In the genomic region with DNA sequence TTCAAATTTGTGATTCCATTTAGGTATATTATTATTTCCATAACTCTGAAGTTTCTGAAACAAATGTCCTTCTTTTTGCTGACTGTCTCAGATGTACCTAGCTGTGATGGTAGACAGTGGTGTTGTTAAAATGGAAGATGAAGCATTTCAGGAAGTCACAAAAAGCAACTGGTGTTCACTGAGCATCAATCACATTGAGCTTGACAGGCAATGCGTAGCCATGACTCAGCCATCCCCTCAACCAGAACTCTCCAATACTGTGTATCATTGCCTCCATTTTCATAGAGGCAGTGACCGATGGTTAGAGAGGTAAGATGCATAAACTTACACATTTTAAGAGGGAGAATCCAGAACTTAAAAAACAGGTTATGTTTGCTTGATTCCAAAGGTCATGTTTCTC, we compare ENCODE assay signal across 21 cellular contexts.
"Had no signal": no experiment of that assay in that cellular context is flagged by ENCODE, and none has a peak within 500 bp of the region (broad histone marks: within the 10 kb centered on the region; RNA-seq: fewer than 3 reads in every experiment).

No MANE protein-coding gene starts in this region.

- H3K27ac ChIP-seq: epithelial cell of prostate, ovary, prostate gland, right atrium auricular region, spleen, upper lobe of left lung had no signal

- H3K4me3 ChIP-seq: ovary, prostate gland, right atrium auricular region, spleen, upper lobe of left lung had no signal

- H3K4me1 ChIP-seq: prostate gland, right atrium auricular region, spleen, upper lobe of left lung had no signal

- H3K36me3 ChIP-seq: ovary, prostate gland, right atrium auricular region, spleen, upper lobe of left lung had no signal

- H3K36me3 Mint-ChIP-seq: activated naive CD4-positive, alpha-beta T cell treated with anti-CD3 and anti-CD28 coated beads, Interleukin-2, amount 50 U/mL, for 24 hours; brain; immature natural killer cell; natural killer cell treated with Interleukin-12 subunit alpha and Interleukin-12 subunit beta and Interleukin-15 and Interleukin-18, amount 100 ng/mL, for 72 hours had no signal

- H3K4me1 Mint-ChIP-seq: activated CD4-positive, alpha-beta T cell treated with anti-CD3 and anti-CD28 coated beads, Interleukin-2, amount 10 ng/mL, durations not matched to agents 7 days and 5 days; activated naive CD4-positive, alpha-beta T cell treated with anti-CD3 and anti-CD28 coated beads, Interleukin-2, amount 50 U/mL, for 24 hours; brain; immature natural killer cell had no signal

- H3K27ac Mint-ChIP-seq: activated CD4-positive, alpha-beta T cell treated with anti-CD3 and anti-CD28 coated beads, Interleukin-2, amount 10 ng/mL, durations not matched to agents 7 days and 5 days; activated CD8-positive, alpha-beta T cell treated with anti-CD3 and anti-CD28 coated beads, Interleukin-2, amount 10 ng/mL, durations not matched to agents 7 days and 5 days; activated naive CD4-positive, alpha-beta T cell treated with anti-CD3 and anti-CD28 coated beads, Interleukin-2, amount 50 U/mL, for 24 hours; activated T-helper 1 cell treated with anti-CD3 and anti-CD28 coated beads, Interleukin-12 subunit alpha, Interleukin-12 subunit beta, Interleukin-2, Interleukin-4 antibody, amounts not matched to agents 30 ng/mL and 10 ng/mL and 1 ng/mL, durations not matched to agents 14 hours and 24 hours and 36 hours; brain; immature natural killer cell; natural killer cell treated with Interleukin-12 subunit alpha and Interleukin-12 subunit beta and Interleukin-15 and Interleukin-18, amount 100 ng/mL, for 72 hours had no signal

- ATAC-seq: activated CD8-positive, alpha-beta T cell treated with anti-CD3 and anti-CD28 coated beads, Interleukin-2, amount 10 ng/mL, durations not matched to agents 7 days and 5 days; left ventricle myocardium superior; natural killer cell treated with Interleukin-12 subunit alpha and Interleukin-12 subunit beta and Interleukin-15 and Interleukin-18, amount 100 ng/mL, for 72 hours had no signal

- H3K27me3 ChIP-seq: ovary, right atrium auricular region, spleen, upper lobe of left lung had no signal

- H3K9me3 ChIP-seq: ovary, prostate gland, right atrium auricular region, spleen, upper lobe of left lung had no signal

- H3K4me3 Mint-ChIP-seq: activated CD4-positive, alpha-beta T cell treated with anti-CD3 and anti-CD28 coated beads, Interleukin-2, amount 10 ng/mL, durations not matched to agents 7 days and 5 days; activated CD8-positive, alpha-beta T cell treated with anti-CD3 and anti-CD28 coated beads, Interleukin-2, amount 10 ng/mL, durations not matched to agents 7 days and 5 days; activated naive CD4-positive, alpha-beta T cell treated with anti-CD3 and anti-CD28 coated beads, Interleukin-2, amount 50 U/mL, for 24 hours; activated T-helper 1 cell treated with anti-CD3 and anti-CD28 coated beads, Interleukin-12 subunit alpha, Interleukin-12 subunit beta, Interleukin-2, Interleukin-4 antibody, amounts not matched to agents 30 ng/mL and 10 ng/mL and 1 ng/mL, durations not matched to agents 14 hours and 24 hours and 36 hours; brain; immature natural killer cell; natural killer cell treated with Interleukin-12 subunit alpha and Interleukin-12 subunit beta and Interleukin-15 and Interleukin-18, amount 100 ng/mL, for 72 hours had no signal

- H3K9me3 Mint-ChIP-seq: activated T-helper 1 cell treated with anti-CD3 and anti-CD28 coated beads, Interleukin-12 subunit alpha, Interleukin-12 subunit beta, Interleukin-2, Interleukin-4 antibody, amounts not matched to agents 30 ng/mL and 10 ng/mL and 1 ng/mL, durations not matched to agents 14 hours and 24 hours and 36 hours had no signal

- DNase-seq: activated CD4-positive, alpha-beta T cell treated with anti-CD3 and anti-CD28 coated beads, Interleukin-2, amount 10 ng/mL, durations not matched to agents 7 days and 5 days; activated CD8-positive, alpha-beta T cell treated with anti-CD3 and anti-CD28 coated beads, Interleukin-2, amount 10 ng/mL, durations not matched to agents 7 days and 5 days; activated gamma-delta T cell; anterior cingulate cortex; foreskin fibroblast; immature natural killer cell; kidney glomerular epithelial cell; left ventricle myocardium superior; mammary epithelial cell; ovary; spleen; stimulated activated CD4-positive, alpha-beta T cell treated with anti-CD3 and anti-CD28 coated beads, Interleukin-4, amount 100 ng/mL, for 24 hours; stimulated activated naive CD4-positive, alpha-beta T cell treated with Interleukin-2 at 50 U/mL for 16 hours; upper lobe of left lung had no signal

- H3K27me3 Mint-ChIP-seq: activated CD4-positive, alpha-beta T cell treated with anti-CD3 and anti-CD28 coated beads, Interleukin-2, amount 10 ng/mL, durations not matched to agents 7 days and 5 days; activated naive CD4-positive, alpha-beta T cell treated with anti-CD3 and anti-CD28 coated beads, Interleukin-2, amount 50 U/mL, for 24 hours; brain; natural killer cell treated with Interleukin-12 subunit alpha and Interleukin-12 subunit beta and Interleukin-15 and Interleukin-18, amount 100 ng/mL, for 72 hours had no signal
